ENCODE assay signal across 8 cellular contexts in genomic region chr6:692356-692851, GRCh38. TPM values are rescaled to one million over a fixed set of nuclear protein-coding genes. Genes with fewer than 3 reads are reported as not detected.
DNase-seq lines count a peak whose midpoint lies in the region; ATAC-seq, FAIRE-seq and TF ChIP-seq lines count a peak whose summit lies in the region.

No MANE protein-coding gene starts in this region.

- no peaks in the 10 kb centered on the region for H3K27me3 ChIP-seq in BJ (ENCODE audit: control insufficient read depth, insufficient read depth, low read length)
- no peaks in the 10 kb centered on the region for H3K27me3 ChIP-seq in foreskin keratinocyte

- no peaks in the 10 kb centered on the region for H3K27me3 Mint-ChIP-seq in activated T-helper 17 cell treated with anti-CD3 and anti-CD28 coated beads, Interleukin-2, amount 50 U/mL, for 72 hours

- CTCF ChIA-PET in BJ (lab: Yijun Ruan, JAX): interaction anchor here (1.7 kb wide), 1 partner anchor 9 kb away, joined by 6 read pairs; no protein-coding TSS in a partner anchor

- ATAC-seq in GM19372 (IDR thresholded peaks at IDR 0.05; ENCODE audit: low read depth, unreplicated experiment) (peak; percentile 72), HG03442 (IDR thresholded peaks at IDR 0.05; ENCODE audit: unreplicated experiment) (peak; percentile 65), foreskin keratinocyte (peak; percentile 88)
- ATAC-seq in activated T-helper 17 cell treated with anti-CD3 and anti-CD28 coated beads, Interleukin-2, amount 50 U/mL, for 72 hours (replicated peaks): peak; percentile 84

- no peaks in the 10 kb centered on the region for H3K36me3 Mint-ChIP-seq in activated T-helper 17 cell treated with anti-CD3 and anti-CD28 coated beads, Interleukin-2, amount 50 U/mL, for 72 hours (ENCODE audit: low read depth)

- POLR2A ChIA-PET in BJ (lab: Charles Lee): no interaction called here

- H3K27ac Mint-ChIP-seq in activated T-helper 17 cell treated with anti-CD3 and anti-CD28 coated beads, Interleukin-2, amount 50 U/mL, for 72 hours: peak overlapping the region; percentile 91

- H3K9me3 Mint-ChIP-seq in activated T-helper 17 cell treated with anti-CD3 and anti-CD28 coated beads, Interleukin-2, amount 50 U/mL, for 72 hours: no peaks in the 10 kb centered on the region

- H3K4me1 ChIP-seq in foreskin keratinocyte: peaks cover 9% of the 10 kb centered on the region

- H3K36me3 ChIP-seq in BJ (ENCODE audit: control insufficient read depth, insufficient read depth, low read length): no peaks in the 10 kb centered on the region

- DNase-seq in BJ (ENCODE audit: low read depth) (no peak), RCC 7860 (ENCODE audit: low spot score) (peak; percentile 28), foreskin keratinocyte (peak; percentile 37 to 56), occipital lobe (lab: John Stamatoyannopoulos, UW) (peak; percentile 25), substantia nigra (lab: John Stamatoyannopoulos, UW) (peak in 13 of 49 donors; percentile 8 to 81 (median 33))

- no peak for FAIRE-seq in RCC 7860 (lab: Jason Lieb, UNC)

- peak overlapping the region; percentile 90 for H3K4me3 ChIP-seq in BJ (ENCODE audit: low read depth, low read length)

- TF ChIP-seq CTCF in BJ (IDR thresholded peaks at IDR 0.05; ENCODE audit: insufficient read depth, low read depth, low read length): no peak
- no peak for TF ChIP-seq CTCF in foreskin keratinocyte (conservative IDR thresholded peaks at IDR 0.05)

- H3K4me1 Mint-ChIP-seq in activated T-helper 17 cell treated with anti-CD3 and anti-CD28 coated beads, Interleukin-2, amount 50 U/mL, for 72 hours: peaks cover 33% of the 10 kb centered on the region

- H3K27ac ChIP-seq in foreskin keratinocyte (no peak overlapping the region), substantia nigra (ENCODE audit: low read depth, low read length, poor library complexity, severe bottlenecking) (peak overlapping the region; percentile 39)

- H3K4me3 Mint-ChIP-seq in activated T-helper 17 cell treated with anti-CD3 and anti-CD28 coated beads, Interleukin-2, amount 50 U/mL, for 72 hours: peak overlapping the region; percentile 95

RNA-seq across cellular contexts. Expression of gene EXOC2, which starts 0.5 kb away (rescaled TPM):
- polyA plus RNA-seq in BJ (2011; rRNA removed) (16.0 and 23.5 TPM in 2 replicates), foreskin keratinocyte (10.6 and 10.8 TPM in 2 replicates)
- 21.2 and 33.6 TPM in 2 replicates for polyA minus RNA-seq in BJ (2011; rRNA and poly(A)+ RNA removed)
- total RNA-seq in activated T-helper 17 cell treated with anti-CD3 and anti-CD28 coated beads, Interleukin-2, amount 50 U/mL, for 72 hours: 10 to 100 TPM; 44.1 to 46.9 TPM
- total RNA-seq in foreskin keratinocyte (27.0 and 31.5 TPM in 2 replicates), occipital lobe (63.8 TPM)

RNA-seq across cellular contexts. Expression of gene HUS1B, which starts 35.5 kb away (rescaled TPM):
- polyA plus RNA-seq in BJ (2011; rRNA removed): 0.10 and 0.12 TPM in 2 replicates
- polyA minus RNA-seq in BJ (2011; rRNA and poly(A)+ RNA removed): 0.36 TPM in 1 of 2 replicates, not detected in the other
- total RNA-seq in activated T-helper 17 cell treated with anti-CD3 and anti-CD28 coated beads, Interleukin-2, amount 50 U/mL, for 72 hours: 1 to 10 TPM; 1.8 to 2.4 TPM
- total RNA-seq in foreskin keratinocyte: 0.18 and 0.31 TPM in 2 replicates
- 0.06 TPM in 1 of 2 replicates, not detected in the other for polyA plus RNA-seq in foreskin keratinocyte
- 1.9 TPM for total RNA-seq in occipital lobe
